31 cellular contexts compared by ENCODE assay signal in genomic region chr9:98516205-98516896, GRCh38.
"Had no signal": no experiment of that assay in that cellular context is flagged by ENCODE, and none has a peak within 500 bp of the region (broad histone marks: within the 10 kb centered on the region; RNA-seq: fewer than 3 reads in every experiment).

No MANE protein-coding gene starts in this region.

- DNase-seq: hypothalamus; immature natural killer cell; kidney; left colon; left lung; lower lobe of right lung; mesendoderm; naive B cell; natural killer cell; nephron progenitor cell; occipital lobe; ovary; right lobe of liver; stimulated activated CD4-positive, alpha-beta T cell treated with anti-CD3 and anti-CD28 coated beads, Interleukin-12 subunit alpha, Interleukin-12 subunit beta, amount 100 ng/mL, for 4 hours; stimulated activated CD4-positive, alpha-beta T cell treated with anti-CD3 and anti-CD28 coated beads, Interleukin-15, amount 100 ng/mL, for 24 hours; stimulated activated CD4-positive, alpha-beta T cell treated with anti-CD3 and anti-CD28 coated beads, Interleukin-2, amount 100 ng/mL, for 24 hours; stimulated activated CD4-positive, alpha-beta T cell treated with anti-CD3 and anti-CD28 coated beads, Interleukin-4, amount 100 ng/mL, for 1 hour; stimulated activated naive CD4-positive, alpha-beta T cell; tibial artery; trophoblast cell; upper lobe of right lung had no signal

- H3K4me1 ChIP-seq: left lung, lower lobe of right lung, neural progenitor cell, right atrium auricular region, right lobe of liver, suprapubic skin, tibial artery, upper lobe of right lung had no signal

- H3K4me3 ChIP-seq: left lung, lower lobe of right lung, neural progenitor cell, ovary, right atrium auricular region, right lobe of liver, suprapubic skin, thoracic aorta, tibial artery, upper lobe of right lung had no signal

- H3K9ac ChIP-seq: neural progenitor cell had no signal

- H3K27ac ChIP-seq: left lung, lower lobe of right lung, neural progenitor cell, neutrophil, ovary, right atrium auricular region, right lobe of liver, suprapubic skin, thoracic aorta, tibial artery, upper lobe of right lung had no signal

- H3K4me2 ChIP-seq: neural progenitor cell had no signal

- H3K27ac Mint-ChIP-seq: immature natural killer cell; mesothelial cell of epicardium; naive B cell; natural killer cell; nephron progenitor cell; neural progenitor cell; progenitor cell of endocrine pancreas; stimulated activated naive CD8-positive, alpha-beta T cell treated with anti-CD3 and anti-CD28 coated beads, Interleukin-15, Interleukin-2, amounts not matched to agents 100 ng/mL and 50 ng/mL, for 24 hours had no signal

- H3K27me3 Mint-ChIP-seq: progenitor cell of endocrine pancreas had no signal

- H2AFZ ChIP-seq: neural progenitor cell had no signal

- H3K9me3 Mint-ChIP-seq: mesothelial cell of epicardium; natural killer cell; stimulated activated naive CD8-positive, alpha-beta T cell treated with anti-CD3 and anti-CD28 coated beads, Interleukin-15, Interleukin-2, amounts not matched to agents 100 ng/mL and 50 ng/mL, for 24 hours had no signal

- ATAC-seq: left colon, left lung, lower lobe of right lung, natural killer cell, right lobe of liver had no signal

- H3K27me3 ChIP-seq: left lung, neural progenitor cell, ovary, right atrium auricular region, right lobe of liver, suprapubic skin, tibial artery had no signal

- H3K36me3 Mint-ChIP-seq: immature natural killer cell, mesothelial cell of epicardium, naive B cell, natural killer cell, neural progenitor cell had no signal

- H3K36me3 ChIP-seq: left lung, lower lobe of right lung, neural progenitor cell, neutrophil, ovary, right atrium auricular region, right lobe of liver, suprapubic skin, thoracic aorta, tibial artery, upper lobe of right lung had no signal

- H3K4me3 Mint-ChIP-seq: immature natural killer cell; mesothelial cell of epicardium; naive B cell; natural killer cell; nephron progenitor cell; neural progenitor cell; stimulated activated naive CD8-positive, alpha-beta T cell treated with anti-CD3 and anti-CD28 coated beads, Interleukin-15, Interleukin-2, amounts not matched to agents 100 ng/mL and 50 ng/mL, for 24 hours had no signal

- H3K9me3 ChIP-seq: left lung, lower lobe of right lung, neutrophil, ovary, right atrium auricular region, right lobe of liver, suprapubic skin, thoracic aorta, tibial artery, upper lobe of right lung had no signal

- H3K4me1 Mint-ChIP-seq: immature natural killer cell, mesothelial cell of epicardium, naive B cell, natural killer cell, neural progenitor cell had no signal

- FAIRE-seq: islet of Langerhans, kidney, urothelium cell line had no signal
